In the genomic region with DNA sequence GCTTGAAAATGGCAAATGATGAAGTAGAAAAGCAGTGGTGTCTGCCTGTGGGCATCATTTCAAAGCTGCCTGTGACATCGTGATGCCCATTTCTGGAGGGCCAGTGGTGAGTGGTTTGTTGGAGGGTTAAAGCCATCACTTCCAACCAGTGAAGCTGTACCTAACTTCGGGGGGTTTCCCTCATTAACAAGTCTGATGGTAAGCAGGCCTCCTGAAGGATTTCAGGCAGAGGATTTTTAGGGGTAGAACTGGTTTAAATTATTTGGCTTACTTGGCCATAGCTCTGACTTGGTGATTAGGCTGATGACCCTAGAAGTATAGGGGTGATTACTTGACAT, we compare ENCODE assay signal across 8 cellular contexts. TPM values are rescaled to one million over a fixed set of nuclear protein-coding genes. Genes with fewer than 3 reads are reported as not detected.
A peak's percentile ranks its signal among the peaks of the same experiment; 100 is the strongest.
DNase-seq lines count a peak whose midpoint lies in the region; ATAC-seq and TF ChIP-seq lines count a peak whose summit lies in the region.
"Had no signal": no experiment of that assay in that cellular context is flagged by ENCODE, and none has a peak within 500 bp of the region (broad histone marks: within the 10 kb centered on the region; RNA-seq: fewer than 3 reads in every experiment).

No MANE protein-coding gene starts in this region.

- peaks cover 2 to 4% of the 10 kb centered on the region in 2 donors for H3K9me3 Mint-ChIP-seq in activated naive CD4-positive, alpha-beta T cell treated with anti-CD3 and anti-CD28 coated beads, Interleukin-2, amount 50 U/mL, for 72 hours

- H3K4me3 ChIP-seq in right lobe of liver (no peak overlapping the region), lower leg skin (ENCODE audit: low read depth, poor library complexity, severe bottlenecking) (no peak overlapping the region)

- H3K9me3 ChIP-seq in right lobe of liver, result no peaks in the 10 kb centered on the region

- H3K27ac Mint-ChIP-seq in activated naive CD4-positive, alpha-beta T cell treated with anti-CD3 and anti-CD28 coated beads, Interleukin-2, amount 50 U/mL, for 72 hours, result peak overlapping the region; percentile 95 to 98

- no peak overlapping the region for H3K27ac ChIP-seq in right lobe of liver

- intact Hi-C loops in right lobe of liver (cut with DNase I), result no loop called here
- intact Hi-C loops in lower leg skin (cut with DNase I; ENCODE audit: low total_unique reads), result no loop called here

- no peak for DNase-seq in activated naive CD4-positive, alpha-beta T cell treated with anti-CD3 and anti-CD28 coated beads, Interleukin-2, amount 50 U/mL, for 72 hours (ENCODE audit: low spot score in 2 of 2)
- peak; percentile 41 for DNase-seq in stimulated activated naive CD8-positive, alpha-beta T cell treated with anti-CD3 and anti-CD28 coated beads, Interleukin-15, Interleukin-2, amounts not matched to agents 100 U/mL and 50 U/mL, for 24 hours
- DNase-seq in right lobe of liver (no peak), NOMO-1 (lab: John Stamatoyannopoulos, UW; ENCODE audit: unreplicated experiment in 2 of 2) (no peak), lower leg skin (ENCODE audit: low spot score in 2 of 2) (no peak)
- DNase-seq: NCI-H1417 had no signal

- TF ChIP-seq CTCF in right lobe of liver (IDR thresholded peaks at IDR 0.05), result no peak
- no peak for TF ChIP-seq CTCF in lower leg skin (IDR thresholded peaks at IDR 0.05)

- ATAC-seq in GM19035 (IDR thresholded peaks at IDR 0.05; ENCODE audit: unreplicated experiment), result peak; percentile 30
- peak; percentile 31 for ATAC-seq in HG02798 (IDR thresholded peaks at IDR 0.05; ENCODE audit: poor library complexity, unreplicated experiment)
- ATAC-seq in activated naive CD4-positive, alpha-beta T cell treated with anti-CD3 and anti-CD28 coated beads, Interleukin-2, amount 50 U/mL, for 72 hours, result peak in 1 of 2 donors; percentile 40
- ATAC-seq in stimulated activated naive CD8-positive, alpha-beta T cell treated with anti-CD3 and anti-CD28 coated beads, Interleukin-15, Interleukin-2, amounts not matched to agents 100 U/mL and 50 U/mL, for 24 hours, result peak; percentile 42
- ATAC-seq in right lobe of liver, result no peak

- no peaks in the 10 kb centered on the region for H3K4me1 ChIP-seq in right lobe of liver

- H3K36me3 Mint-ChIP-seq in activated naive CD4-positive, alpha-beta T cell treated with anti-CD3 and anti-CD28 coated beads, Interleukin-2, amount 50 U/mL, for 72 hours, result peaks cover 31 to 67% of the 10 kb centered on the region in 2 donors

- TF ChIP-seq POLR2A in right lobe of liver (IDR thresholded peaks at IDR 0.05), result no peak
- no peak for TF ChIP-seq POLR2A in lower leg skin (IDR thresholded peaks at IDR 0.05)

- WGBS in right lobe of liver (ENCODE audit: insufficient coverage, low coverage, low lambda C conversion rate, missing lambda C conversion rate), result 50% methylated on average over 1 of the region's 2 CpGs
- 58 to 59% methylated on average over 2 of the region's 2 CpGs for WGBS in lower leg skin, 2 donors

- H3K27me3 ChIP-seq in right lobe of liver, result no peaks in the 10 kb centered on the region

- no peaks in the 10 kb centered on the region for H3K36me3 ChIP-seq in right lobe of liver

RNA-seq across cellular contexts. Expression of a gene that starts 10.7 kb away (rescaled TPM):
- 100 to 1,000 TPM; 110 to 146 TPM for total RNA-seq in activated naive CD4-positive, alpha-beta T cell treated with anti-CD3 and anti-CD28 coated beads, Interleukin-2, amount 50 U/mL, for 72 hours
- total RNA-seq in right lobe of liver (10 to 100 TPM in 2 of 6 experiments, 1 to 10 TPM in 4; 2.2 to 26.7 (median 5.4) TPM), lower leg skin (10 to 100 TPM; 52.0 to 61.2 (median 54.7) TPM)

Comparison
In these comparisons a context has a peak if more than half of its experiments do, and no peak if none do; other contexts are left out.
1. ATAC-seq: peak in GM19035 (single experiment), HG02798 (single experiment) and stimulated activated naive CD8-positive, alpha-beta T cell treated with anti-CD3 and anti-CD28 coated beads, Interleukin-15, Interleukin-2, amounts not matched to agents 100 U/mL and 50 U/mL, for 24 hours (single experiment); none in right lobe of liver (0 of 4).